1 cellular context compared by ENCODE assay signal in genomic region chr20:17571153-17571527, GRCh38.
TF ChIP-seq lines count a peak whose summit lies in the region.

No MANE protein-coding gene starts in this region.

TF ChIP-seq in H1, 55 proteins besides CTCF, POLR2A, EP300 and RAD21:
- no peak for TF ChIP-seq RFX5 (IDR thresholded peaks at IDR 0.05; ENCODE audit: borderline replicate concordance, low read depth, low read length)
- TF ChIP-seq CTBP2 (IDR thresholded peaks at IDR 0.05; ENCODE audit: borderline replicate concordance, insufficient read depth, insufficient read length, low read length) = no peak
- TF ChIP-seq JUN (IDR thresholded peaks at IDR 0.05; ENCODE audit: low read depth, low read length) = no peak
- no peak for TF ChIP-seq ASH2L (IDR thresholded peaks at IDR 0.05; ENCODE audit: low read length)
- no peak for TF ChIP-seq BACH1 (IDR thresholded peaks at IDR 0.05; ENCODE audit: low read length)
- TF ChIP-seq HDAC2 (IDR thresholded peaks at IDR 0.05; ENCODE audit: borderline replicate concordance in 1 of 2, low read depth in 2 of 2, low read length in 2 of 2) = no peak
- TF ChIP-seq CHD7 (IDR thresholded peaks at IDR 0.05; ENCODE audit: insufficient replicate concordance, low read length) = no peak
- no peak for TF ChIP-seq NRF1 (IDR thresholded peaks at IDR 0.05; ENCODE audit: low read depth, low read length)
- TF ChIP-seq CREB1 (IDR thresholded peaks at IDR 0.05) = no peak
- no peak for TF ChIP-seq E2F6 (IDR thresholded peaks at IDR 0.05)
- no peak for TF ChIP-seq TAF7 (optimal IDR thresholded peaks at IDR 0.05; ENCODE audit: borderline replicate concordance, low read depth, low read length)
- TF ChIP-seq POU5F1 (IDR thresholded peaks at IDR 0.05; ENCODE audit: low read depth, low read length) = no peak
